ENCODE assay signal across 10 cellular contexts in genomic region chr17:66952031-66952524, GRCh38. TPM values are rescaled to one million over a fixed set of nuclear protein-coding genes. Genes with fewer than 3 reads are reported as not detected.
A peak's percentile ranks its signal among the peaks of the same experiment; 100 is the strongest.
DNase-seq lines count a peak whose midpoint lies in the region; ATAC-seq and TF ChIP-seq lines count a peak whose summit lies in the region.
"Had no signal": no experiment of that assay in that cellular context is flagged by ENCODE, and none has a peak within 500 bp of the region (broad histone marks: within the 10 kb centered on the region; RNA-seq: fewer than 3 reads in every experiment).

No MANE protein-coding gene starts in this region.

- in situ Hi-C loops in astrocyte of the cerebellum (cut with HindIII; ENCODE audit: low sequenced_read_pairs), result no loop called here

- H3K4me3 ChIP-seq in astrocyte of the cerebellum (ENCODE audit: low read depth, low read length), result no peak overlapping the region

- ATAC-seq in HG02870 (IDR thresholded peaks at IDR 0.05; ENCODE audit: unreplicated experiment), result no peak

- TF ChIP-seq CTCF in astrocyte of the cerebellum (IDR thresholded peaks at IDR 0.05; ENCODE audit: low read depth, low read length, missing control alignments), result no peak

- peak; percentile 34 for DNase-seq in NCI-H2196 (lab: John Stamatoyannopoulos, UW; ENCODE audit: unreplicated experiment)
- no peak for DNase-seq in NCI-H2196 treated with DMSO at 0.1 percent for 48 hours (lab: John Stamatoyannopoulos, UW; ENCODE audit: unreplicated experiment)
- DNase-seq in astrocyte of the cerebellum (ENCODE audit: low read depth), result peak; percentile 94
- peak; percentile 94 for DNase-seq in kidney glomerular epithelial cell (lab: John Stamatoyannopoulos, UW)
- DNase-seq in ureter (ENCODE audit: low spot score), result peak; percentile 78
- DNase-seq in NCI-H2171 (lab: John Stamatoyannopoulos, UW), result no peak
- DNase-seq in NCI-H1436 (lab: John Stamatoyannopoulos, UW), result no peak
- DNase-seq: glutamatergic neuron, NCI-H1048 had no signal

RNA-seq across cellular contexts. Expression of gene CACNG4, which starts 12.4 kb away (rescaled TPM):
- 0.57 TPM for total RNA-seq in ureter

Comparison
In these comparisons a context has a peak if more than half of its experiments do, and no peak if none do; other contexts are left out.
1. DNase-seq: peak in NCI-H2196 (single experiment), astrocyte of the cerebellum (single experiment), kidney glomerular epithelial cell (single experiment) and ureter (single experiment); none in NCI-H2196 treated with DMSO at 0.1 percent for 48 hours (single experiment), NCI-H2171 (single experiment) and NCI-H1436 (single experiment).